ENCODE assay signal across 15 cellular contexts in genomic region chr12:56137853-56138571, GRCh38. TPM values are rescaled to one million over a fixed set of nuclear protein-coding genes. Genes with fewer than 3 reads are reported as not detected.
DNase-seq lines count a peak whose midpoint lies in the region.
"Had no signal": no experiment of that assay in that cellular context is flagged by ENCODE, and none has a peak within 500 bp of the region (broad histone marks: within the 10 kb centered on the region; RNA-seq: fewer than 3 reads in every experiment).

No MANE protein-coding gene starts in this region.

- no peaks in the 10 kb centered on the region for H3K4me1 ChIP-seq in neuronal stem cell (ENCODE audit: control insufficient read depth in 2 of 2, insufficient read depth in 1 of 2, low read depth in 1 of 2, low read length in 2 of 2)
- H3K4me1 ChIP-seq: upper lobe of right lung had no signal

- no peak overlapping the region for H2BK15ac ChIP-seq in neuronal stem cell (ENCODE audit: low read length)

- no peak overlapping the region for H3K4me3 ChIP-seq in neuronal stem cell (ENCODE audit: low read length in 2 of 2)
- H3K4me3 ChIP-seq: esophagus squamous epithelium, upper lobe of right lung had no signal

- H3K9me3 Mint-ChIP-seq in activated naive CD4-positive, alpha-beta T cell treated with anti-CD3 and anti-CD28 coated beads, Interleukin-2, amount 10 ng/mL, durations not matched to agents 7 days and 5 days, result no peaks in the 10 kb centered on the region
- H3K9me3 Mint-ChIP-seq in activated CD4-positive, alpha-beta memory T cell treated with anti-CD3 and anti-CD28 coated beads, Interleukin-2, amount 10 ng/mL, durations not matched to agents 7 days and 5 days, result no peaks in the 10 kb centered on the region
- H3K9me3 Mint-ChIP-seq: dendritic cell treated with granulocyte-macrophage colony-stimulating factor and Interleukin-4, amounts not matched to agents 40 ng/mL and 50 ng/mL, for 4 days; IgD-negative memory B cell; stimulated activated memory B cell treated with anti-CD40 and anti-IgM and Interleukin-4, amounts not matched to agents 10 μg/mL and 1 μg/mL and 100 μg/mL, for 72 hours had no signal

- H3K27ac ChIP-seq in neuronal stem cell (replicated peaks; ENCODE audit: low read length), result no peak overlapping the region
- H3K27ac ChIP-seq: esophagus squamous epithelium, upper lobe of right lung had no signal

- POLR2A ChIA-PET in activated CD4-positive, alpha-beta memory T cell treated with anti-CD3 and anti-CD28 coated beads, Interleukin-2, amount 10 ng/mL, durations not matched to agents 7 days and 5 days (lab: Charles Lee), result interaction anchor here (1.0 to 4.8 kb wide), 7 partner anchors 7 to 50 kb away, joined by 4 to 41 read pairs (median 11); partner anchors contain the start of genes ESYT1, MYL6, MYL6B and SMARCC2

- H3K9me3 ChIP-seq in neuronal stem cell (replicated peaks in 1 of 2; ENCODE audit: control insufficient read depth in 2 of 2, insufficient read depth in 1 of 2, low read depth in 1 of 2, low read length in 2 of 2), result peaks cover 0 to 4% of the 10 kb centered on the region in 2 donors
- H3K9me3 ChIP-seq: esophagus squamous epithelium, upper lobe of right lung had no signal

- no peak overlapping the region for H4K8ac ChIP-seq in neuronal stem cell (ENCODE audit: low read depth, low read length)

- H2BK5ac ChIP-seq in neuronal stem cell (ENCODE audit: low read length), result no peak overlapping the region

- no peaks in the 10 kb centered on the region for H3K27me3 ChIP-seq in neuronal stem cell (ENCODE audit: control insufficient read depth in 3 of 3, insufficient read depth in 3 of 3, low read depth in 1 of 3, low read length in 3 of 3)
- H3K27me3 ChIP-seq: esophagus squamous epithelium, upper lobe of right lung had no signal

- H3K4ac ChIP-seq in neuronal stem cell (ENCODE audit: low read length), result no peak overlapping the region

- H3K27me3 Mint-ChIP-seq in activated naive CD4-positive, alpha-beta T cell treated with anti-CD3 and anti-CD28 coated beads, Interleukin-2, amount 10 ng/mL, durations not matched to agents 7 days and 5 days, result no peaks in the 10 kb centered on the region
- H3K27me3 Mint-ChIP-seq in activated CD4-positive, alpha-beta memory T cell treated with anti-CD3 and anti-CD28 coated beads, Interleukin-2, amount 10 ng/mL, durations not matched to agents 7 days and 5 days, result no peaks in the 10 kb centered on the region
- H3K27me3 Mint-ChIP-seq: dendritic cell treated with granulocyte-macrophage colony-stimulating factor and Interleukin-4, amounts not matched to agents 40 ng/mL and 50 ng/mL, for 4 days; IgD-negative memory B cell; stimulated activated memory B cell treated with anti-CD40 and anti-IgM and Interleukin-4, amounts not matched to agents 10 μg/mL and 1 μg/mL and 100 μg/mL, for 72 hours had no signal

- no peak overlapping the region for H2AFZ ChIP-seq in neuronal stem cell (ENCODE audit: low read length)

- H2AK5ac ChIP-seq in neuronal stem cell (ENCODE audit: low read depth, low read length), result no peak overlapping the region

- H3K4me3 Mint-ChIP-seq in activated naive CD4-positive, alpha-beta T cell treated with anti-CD3 and anti-CD28 coated beads, Interleukin-2, amount 10 ng/mL, durations not matched to agents 7 days and 5 days, result no peak overlapping the region
- no peak overlapping the region for H3K4me3 Mint-ChIP-seq in activated CD4-positive, alpha-beta memory T cell treated with anti-CD3 and anti-CD28 coated beads, Interleukin-2, amount 10 ng/mL, durations not matched to agents 7 days and 5 days
- H3K4me3 Mint-ChIP-seq: dendritic cell treated with granulocyte-macrophage colony-stimulating factor and Interleukin-4, amounts not matched to agents 40 ng/mL and 50 ng/mL, for 4 days; IgD-negative memory B cell; stimulated activated memory B cell treated with anti-CD40 and anti-IgM and Interleukin-4, amounts not matched to agents 10 μg/mL and 1 μg/mL and 100 μg/mL, for 72 hours had no signal

- no peak overlapping the region for H4K91ac ChIP-seq in neuronal stem cell (ENCODE audit: low read depth, low read length, poor library complexity)

- H3K23ac ChIP-seq in neuronal stem cell (ENCODE audit: low read depth, low read length, poor library complexity), result peak overlapping the region; percentile 1

- H3K36me3 Mint-ChIP-seq in activated naive CD4-positive, alpha-beta T cell treated with anti-CD3 and anti-CD28 coated beads, Interleukin-2, amount 10 ng/mL, durations not matched to agents 7 days and 5 days, result peaks cover 87% of the 10 kb centered on the region
- peaks cover 85% of the 10 kb centered on the region for H3K36me3 Mint-ChIP-seq in activated CD4-positive, alpha-beta memory T cell treated with anti-CD3 and anti-CD28 coated beads, Interleukin-2, amount 10 ng/mL, durations not matched to agents 7 days and 5 days (ENCODE audit: low read depth)

- peaks cover 78% of the 10 kb centered on the region for H3K4me1 Mint-ChIP-seq in activated naive CD4-positive, alpha-beta T cell treated with anti-CD3 and anti-CD28 coated beads, Interleukin-2, amount 10 ng/mL, durations not matched to agents 7 days and 5 days
- H3K4me1 Mint-ChIP-seq in activated CD4-positive, alpha-beta memory T cell treated with anti-CD3 and anti-CD28 coated beads, Interleukin-2, amount 10 ng/mL, durations not matched to agents 7 days and 5 days, result peaks cover 73% of the 10 kb centered on the region

- H3K36me3 ChIP-seq in neuronal stem cell (replicated peaks in 1 of 2; ENCODE audit: control insufficient read depth in 2 of 2, insufficient read depth in 2 of 2, low read length in 2 of 2), result peaks cover 56 to 94% of the 10 kb centered on the region in 2 donors

- no peak overlapping the region for H2BK120ac ChIP-seq in neuronal stem cell (ENCODE audit: low read depth, low read length)

- CTCF ChIA-PET in activated naive CD4-positive, alpha-beta T cell treated with anti-CD3 and anti-CD28 coated beads, Interleukin-2, amount 10 ng/mL, durations not matched to agents 7 days and 5 days (lab: Charles Lee), result interaction anchor here (1.7 to 2.6 kb wide), 3 partner anchors 10 to 14 kb away, joined by 6 to 10 read pairs (median 7); partner anchors contain the start of genes ESYT1 and MYL6B
- CTCF ChIA-PET in activated CD4-positive, alpha-beta memory T cell treated with anti-CD3 and anti-CD28 coated beads, Interleukin-2, amount 10 ng/mL, durations not matched to agents 7 days and 5 days (lab: Charles Lee), result interaction anchor here (0.6 to 1.3 kb wide), 4 partner anchors 13 to 98 kb away, joined by 3 read pairs; partner anchors contain the start of genes MYL6B and RNF41

- peak overlapping the region; percentile 15 for H3K9ac ChIP-seq in neuronal stem cell (ENCODE audit: low read depth, low read length, poor library complexity)

- no peak overlapping the region for H2BK12ac ChIP-seq in neuronal stem cell (ENCODE audit: low read length)

- H3K14ac ChIP-seq in neuronal stem cell (ENCODE audit: low read length), result no peak overlapping the region

- H3K27ac Mint-ChIP-seq in activated naive CD4-positive, alpha-beta T cell treated with anti-CD3 and anti-CD28 coated beads, Interleukin-2, amount 10 ng/mL, durations not matched to agents 7 days and 5 days, result peak overlapping the region; percentile 87
- H3K27ac Mint-ChIP-seq in activated CD4-positive, alpha-beta memory T cell treated with anti-CD3 and anti-CD28 coated beads, Interleukin-2, amount 10 ng/mL, durations not matched to agents 7 days and 5 days, result peak overlapping the region; percentile 78
- H3K27ac Mint-ChIP-seq: dendritic cell treated with granulocyte-macrophage colony-stimulating factor and Interleukin-4, amounts not matched to agents 40 ng/mL and 50 ng/mL, for 4 days; stimulated activated memory B cell treated with anti-CD40 and anti-IgM and Interleukin-4, amounts not matched to agents 10 μg/mL and 1 μg/mL and 100 μg/mL, for 72 hours had no signal

- DNase-seq in activated naive CD4-positive, alpha-beta T cell treated with anti-CD3 and anti-CD28 coated beads, Interleukin-2, amount 10 ng/mL, durations not matched to agents 7 days and 5 days, result no peak
- no peak for DNase-seq in activated naive CD4-positive, alpha-beta T cell (lab: John Stamatoyannopoulos, UW)
- DNase-seq in activated CD4-positive, alpha-beta memory T cell treated with anti-CD3 and anti-CD28 coated beads, Interleukin-2, amount 10 ng/mL, durations not matched to agents 7 days and 5 days, result no peak
- no peak for DNase-seq in neuronal stem cell (ENCODE audit: low spot score)
- DNase-seq in NCI-H524 treated with DMSO at 0.1 percent for 48 hours (lab: John Stamatoyannopoulos, UW), result no peak
- no peak for DNase-seq in stimulated activated CD4-positive, alpha-beta T cell treated with anti-CD3 and anti-CD28 coated beads, Interleukin-4, amount 100 ng/mL, for 24 hours
- DNase-seq: activated CD4-positive, CD25-positive, alpha-beta regulatory T cell; activated T-cell treated with anti-CD3 and anti-CD28 coated beads, Interleukin-2, amount 50 U/mL, for 48 hours; esophagus squamous epithelium; head of caudate nucleus; NCI-H1048; upper lobe of right lung had no signal

- no peak overlapping the region for H3K4me2 ChIP-seq in neuronal stem cell (ENCODE audit: insufficient read depth, low read length, poor library complexity, severe bottlenecking)

- H3K18ac ChIP-seq in neuronal stem cell (ENCODE audit: low read length), result no peak overlapping the region

- H3K79me1 ChIP-seq in neuronal stem cell (ENCODE audit: low read depth, low read length), result no peaks in the 10 kb centered on the region

- WGBS in neuronal stem cell (ENCODE audit: extremely low coverage in 2 of 2, insufficient read length in 2 of 2, insufficient replicate concordance in 1 of 2), 2 donors, result no CpG with 5 or more reads among the region's 14 CpGs

RNA-seq across cellular contexts. Expression of gene ESYT1, which starts 9.9 kb away (rescaled TPM):
- 100 to 1,000 TPM; 266 to 279 TPM for total RNA-seq in activated CD4-positive, alpha-beta memory T cell treated with anti-CD3 and anti-CD28 coated beads, Interleukin-2, amount 10 ng/mL, durations not matched to agents 7 days and 5 days
- 33.2 TPM for polyA plus RNA-seq in neuronal stem cell (2013, experiment 1 of 2)
- polyA plus RNA-seq in neuronal stem cell (2013, experiment 2 of 2), result 33.3 TPM

RNA-seq across cellular contexts. Expression of gene MYL6B, which starts 14.4 kb away (rescaled TPM):
- total RNA-seq in activated CD4-positive, alpha-beta memory T cell treated with anti-CD3 and anti-CD28 coated beads, Interleukin-2, amount 10 ng/mL, durations not matched to agents 7 days and 5 days, result 10 to 100 TPM; 60.4 to 63.2 TPM
- 232 TPM for polyA plus RNA-seq in neuronal stem cell (2013, experiment 1 of 2)
- 230 TPM for polyA plus RNA-seq in neuronal stem cell (2013, experiment 2 of 2)

RNA-seq across cellular contexts. Expression of gene ZC3H10, which starts 19.9 kb away (rescaled TPM):
- 10 to 100 TPM in 1 of 2 experiments, 1 to 10 TPM in 1; 8.0 to 10.3 TPM for total RNA-seq in activated CD4-positive, alpha-beta memory T cell treated with anti-CD3 and anti-CD28 coated beads, Interleukin-2, amount 10 ng/mL, durations not matched to agents 7 days and 5 days
- 3.9 TPM for polyA plus RNA-seq in neuronal stem cell (2013, experiment 1 of 2)
- 3.9 TPM for polyA plus RNA-seq in neuronal stem cell (2013, experiment 2 of 2)

RNA-seq across cellular contexts. Expression of gene MYL6, which starts 20.1 kb away (rescaled TPM):
- 1,000 to 10,000 TPM; 1,594 to 1,602 TPM for total RNA-seq in activated CD4-positive, alpha-beta memory T cell treated with anti-CD3 and anti-CD28 coated beads, Interleukin-2, amount 10 ng/mL, durations not matched to agents 7 days and 5 days
- 1,112 TPM for polyA plus RNA-seq in neuronal stem cell (2013, experiment 1 of 2)
- 1,108 TPM for polyA plus RNA-seq in neuronal stem cell (2013, experiment 2 of 2)

RNA-seq across cellular contexts. Expression of gene RPL41, which starts 21.6 kb away (rescaled TPM):
- total RNA-seq in activated CD4-positive, alpha-beta memory T cell treated with anti-CD3 and anti-CD28 coated beads, Interleukin-2, amount 10 ng/mL, durations not matched to agents 7 days and 5 days, result 1,000 to 10,000 TPM; 3,981 to 4,002 TPM
- 16,336 TPM for polyA plus RNA-seq in neuronal stem cell (2013, experiment 1 of 2)
- 16,107 TPM for polyA plus RNA-seq in neuronal stem cell (2013, experiment 2 of 2)
